In genomic region chr5:172610643-172611042, GRCh38 we compare ENCODE assay signal across 22 cellular contexts. TPM values are rescaled to one million over a fixed set of nuclear protein-coding genes. Genes with fewer than 3 reads are reported as not detected.
"Had no signal": no experiment of that assay in that cellular context is flagged by ENCODE, and none has a peak within 500 bp of the region (broad histone marks: within the 10 kb centered on the region; RNA-seq: fewer than 3 reads in every experiment).

No MANE protein-coding gene starts in this region.

- H3K27me3 ChIP-seq: SJCRH30 had no signal

- H3K9ac ChIP-seq: KMS-11 had no signal

- ATAC-seq: K562, SK-N-SH treated with all-trans-retinoic acid at 6 μM for 48 hours had no signal

- H3K36me3 ChIP-seq: SJCRH30 had no signal

- FAIRE-seq: K562, RCC 7860 had no signal

- H3K9me3 ChIP-seq: SJCRH30 had no signal

- H3K4me2 ChIP-seq: KMS-11 had no signal

- H3K27ac ChIP-seq: KMS-11, SJCRH30 had no signal

- DNase-seq: Kasumi-1, MM.1S, NCI-H1092 treated with DMSO at 0.1 percent for 48 hours, NCI-H1436, NCI-H187, NCI-H2029, NCI-H2081 treated with DMSO at 0.1 percent for 48 hours, NCI-H2171, NCI-H226, NCI-H446, NCI-H510A, NCI-H524 treated with DMSO at 0.1 percent for 48 hours, NCI-H69, NCI-H774, RPMI8226, SHP77 treated with DMSO at 0.1 percent for 48 hours, SJCRH30 had no signal

- H3K4me1 ChIP-seq: SJCRH30 had no signal

- H3K4me3 ChIP-seq: K562, SJCRH30 had no signal

RNA-seq across cellular contexts. Expression of gene NEURL1B, which starts 30.4 kb away (rescaled TPM):
- polyA plus RNA-seq: IgD-negative memory B cell, K562 had no signal
